Comparison of ENCODE assay signal across 18 cellular contexts in genomic region chr18:54924948-54925347, GRCh38. TPM values are rescaled to one million over a fixed set of nuclear protein-coding genes. Genes with fewer than 3 reads are reported as not detected.
DNase-seq lines count a peak whose midpoint lies in the region; ATAC-seq, FAIRE-seq and TF ChIP-seq lines count a peak whose summit lies in the region.
"Had no signal": no experiment of that assay in that cellular context is flagged by ENCODE, and none has a peak within 500 bp of the region (broad histone marks: within the 10 kb centered on the region; RNA-seq: fewer than 3 reads in every experiment).

No MANE protein-coding gene starts in this region.

- POLR2A ChIA-PET in IMR-90 (lab: Charles Lee; ENCODE audit: unreplicated experiment): no interaction called here

- H2BK5ac ChIP-seq in IMR-90 (ENCODE audit: low read depth, low read length, poor library complexity, severe bottlenecking): no peak overlapping the region

- peaks cover 6% of the 10 kb centered on the region for H3K36me3 ChIP-seq in IMR-90 (ENCODE audit: control insufficient read depth, insufficient read depth, low read length)
- H3K36me3 ChIP-seq in bronchial epithelial cell (ENCODE audit: control insufficient read depth, insufficient read depth, low read length): no peaks in the 10 kb centered on the region

- WGBS in IMR-90 (ENCODE audit: extremely low coverage in 2 of 2, insufficient read length in 1 of 2), 2 experiments: no CpG with 5 or more reads among the region's 1 CpG

- peaks cover 5% of the 10 kb centered on the region for H3K9me3 ChIP-seq in IMR-90 (ENCODE audit: control insufficient read depth, insufficient read depth, low read length)

- H4K5ac ChIP-seq in IMR-90 (ENCODE audit: low read depth, low read length): no peak overlapping the region

- H4K20me1 ChIP-seq in IMR-90 (ENCODE audit: insufficient read depth, low read length): no peaks in the 10 kb centered on the region

- CTCF ChIA-PET in IMR-90 (lab: Yijun Ruan, JAX): no interaction called here

- no peak overlapping the region for H3K56ac ChIP-seq in IMR-90 (ENCODE audit: extremely low read depth, insufficient read depth, low read length)

- no peaks in the 10 kb centered on the region for H3K4me1 Mint-ChIP-seq in CD14-positive monocyte
- H3K4me1 Mint-ChIP-seq: B cell had no signal

- H3K18ac ChIP-seq in IMR-90 (ENCODE audit: low read depth, low read length): no peak overlapping the region; the same call in 1 of the 2 replicates

- H3K27me3 Mint-ChIP-seq in CD14-positive monocyte (ENCODE audit: low read depth in 3 of 3): peaks cover 0 to 5% (median 2%) of the 10 kb centered on the region in 3 donors
- H3K27me3 Mint-ChIP-seq: CD4-positive, alpha-beta T cell had no signal

- FAIRE-seq in bronchial epithelial cell (lab: Jason Lieb, UNC): no peak

- no peak overlapping the region for H3K4ac ChIP-seq in IMR-90 (ENCODE audit: low read depth, low read length)

- no peak overlapping the region for H2AK5ac ChIP-seq in IMR-90 (ENCODE audit: low read depth, low read length)

- in situ Hi-C loops in IMR-90 (cut with MboI; ENCODE audit: low sequenced_read_pairs): loop anchor here (10.0 kb wide), 1 partner anchor 60 kb away; no protein-coding TSS in a partner anchor

- H2BK120ac ChIP-seq in IMR-90 (ENCODE audit: low read depth, low read length): 0 out of 2 replicates have a peak overlapping the region, but pooled peaks have one; percentile 14

- H3K36me3 Mint-ChIP-seq in CD14-positive monocyte: no peaks in the 10 kb centered on the region

- H2BK20ac ChIP-seq in IMR-90 (ENCODE audit: low read depth, low read length): no peak overlapping the region; the same call in 1 of the 2 replicates

- no TSS peak for BruUV-seq in IMR-90 (replicated peaks; lab: Mats Ljungman, UMichigan)

- no peak overlapping the region for H3K9ac ChIP-seq in IMR-90 (ENCODE audit: low read depth, low read length)

- H3K4me1 ChIP-seq in IMR-90 (ENCODE audit: control insufficient read depth, insufficient read depth, low read length) (peaks cover 2% of the 10 kb centered on the region; the same call in 1 of the 2 replicates), foreskin keratinocyte (peaks cover 7% of the 10 kb centered on the region)

- H3K4me2 ChIP-seq in IMR-90 (ENCODE audit: low read depth, low read length): no peak overlapping the region
- H3K4me2 ChIP-seq: GM23338 had no signal

- no peak overlapping the region for H3K4me3 Mint-ChIP-seq in CD14-positive monocyte
- H3K4me3 Mint-ChIP-seq: B cell; CD4-positive, alpha-beta T cell; GM23338 had no signal

- H3K4me3 ChIP-seq in IMR-90 (ENCODE audit: insufficient read depth, low read depth, low read length) (no peak overlapping the region), bronchial epithelial cell (ENCODE audit: low read depth, low read length) (no peak overlapping the region)
- H3K4me3 ChIP-seq: GM23338 had no signal

- H3K23ac ChIP-seq in IMR-90 (ENCODE audit: low read depth, low read length): no peak overlapping the region

- TF ChIP-seq RAD21 in IMR-90 (IDR thresholded peaks at IDR 0.05; ENCODE audit: low read length): no peak

- H2AFZ ChIP-seq in IMR-90 (replicated peaks; ENCODE audit: low read length, poor library complexity): no peak overlapping the region
- H2AFZ ChIP-seq: GM23338 had no signal

- H3K9me1 ChIP-seq in IMR-90 (ENCODE audit: insufficient read depth, low read length): no peaks in the 10 kb centered on the region; the same call in 1 of the 2 replicates

- H2AK9ac ChIP-seq in IMR-90 (replicated peaks; ENCODE audit: low read depth, low read length, poor library complexity): no peak overlapping the region

- DNase-seq in EL (peak; percentile 21), IMR-90 (peak; percentile 51), bronchial epithelial cell (ENCODE audit: low read depth) (peak; percentile 78), foreskin keratinocyte (no peak), CD14-positive monocyte (ENCODE audit: low spot score) (no peak)
- no peak for DNase-seq in activated T-cell treated with anti-CD3 and anti-CD28 coated beads, Interleukin-2, amount 50 U/mL, for 48 hours
- DNase-seq: CD4-positive, alpha-beta T cell; KBM-7; NCI-H1048; NCI-H2081 treated with DMSO at 0.1 percent for 48 hours; NCI-H510A; NCI-H774; PC-3 had no signal

- TF ChIP-seq CTCF in IMR-90 (conservative IDR thresholded peaks at IDR 0.05; ENCODE audit: low read depth, low read length) (no peak), bronchial epithelial cell (IDR thresholded peaks at IDR 0.05; ENCODE audit: insufficient read depth, low read length, severe bottlenecking) (no peak), foreskin keratinocyte (conservative IDR thresholded peaks at IDR 0.05) (no peak), CD14-positive monocyte (IDR thresholded peaks at IDR 0.05) (no peak)

- H3K27me3 ChIP-seq in IMR-90 (ENCODE audit: control insufficient read depth, insufficient read depth, low read length): no peaks in the 10 kb centered on the region
- no peaks in the 10 kb centered on the region for H3K27me3 ChIP-seq in bronchial epithelial cell (ENCODE audit: control insufficient read depth, insufficient read depth, low read length)
- no peaks in the 10 kb centered on the region for H3K27me3 ChIP-seq in foreskin keratinocyte

- dilution Hi-C loops in IMR-90 (cut with HindIII; ENCODE audit: low sequenced_read_pairs, unreplicated experiment): no loop called here

- no peak overlapping the region for H4K91ac ChIP-seq in IMR-90 (ENCODE audit: insufficient read depth, low read depth, low read length)

- H3K79me1 ChIP-seq in IMR-90 (ENCODE audit: low read depth in 1 of 2, low read length in 2 of 2): no peaks in the 10 kb centered on the region

- TF ChIP-seq POLR2A in IMR-90 (IDR thresholded peaks at IDR 0.05; ENCODE audit: low read depth, low read length): no peak

- no peak overlapping the region for H2BK15ac ChIP-seq in IMR-90 (ENCODE audit: low read depth, low read length)

- peaks cover 0 to 1% (median 0%) of the 10 kb centered on the region in 7 donors for H3K9me3 Mint-ChIP-seq in CD14-positive monocyte
- H3K9me3 Mint-ChIP-seq: CD4-positive, alpha-beta T cell; GM23338 had no signal

- ATAC-seq in IMR-90 (ENCODE audit: low read depth) (no peak), foreskin keratinocyte (no peak), GM18520 (IDR thresholded peaks at IDR 0.05; ENCODE audit: unreplicated experiment) (no peak), GM18868 (IDR thresholded peaks at IDR 0.05; ENCODE audit: unreplicated experiment) (no peak)
- ATAC-seq: GM23338, PC-3 had no signal

- intact Hi-C loops in IMR-90 (cut with micrococcal nuclease) (no loop called here), CD14-positive monocyte (cut with micrococcal nuclease) (no loop called here)

- no peak overlapping the region for H3K14ac ChIP-seq in IMR-90 (replicated peaks; ENCODE audit: low read depth, low read length)

- no peak overlapping the region for H3K27ac Mint-ChIP-seq in CD14-positive monocyte
- H3K27ac Mint-ChIP-seq: B cell; CD4-positive, alpha-beta T cell had no signal

- H3K27ac ChIP-seq in IMR-90 (ENCODE audit: insufficient read depth, low read length) (no peak overlapping the region), foreskin keratinocyte (peak overlapping the region; percentile 4)

- H4K8ac ChIP-seq in IMR-90 (ENCODE audit: low read depth in 2 of 2, low read length in 2 of 2): peak overlapping the region in 1 of 2 experiments; percentile 34; a peak in 1 of 4 replicates

TF ChIP-seq in IMR-90, 13 proteins besides CTCF, POLR2A, EP300 and RAD21:
- TF ChIP-seq BHLHE40 (IDR thresholded peaks at IDR 0.05; ENCODE audit: low read depth, low read length): no peak
- no peak for TF ChIP-seq NFE2L2 (IDR thresholded peaks at IDR 0.05; ENCODE audit: low read depth, low read length)
- TF ChIP-seq CEBPB (IDR thresholded peaks at IDR 0.05; ENCODE audit: low read depth, low read length): no peak
- TF ChIP-seq CHD1 (IDR thresholded peaks at IDR 0.05; ENCODE audit: low read depth, low read length): no peak
- no peak for TF ChIP-seq RFX5 (IDR thresholded peaks at IDR 0.05; ENCODE audit: low read depth, low read length)
TF ChIP-seq in IMR-90: peak in this region for 0.

RNA-seq across cellular contexts. Expression of gene CCDC68, which starts 34.3 kb away (rescaled TPM):
- total RNA-seq in IMR-90 (2012; rRNA removed): 0.54 and 1.4 TPM in 2 replicates
- polyA plus RNA-seq in IMR-90 (2012; rRNA removed): 0.46 and 0.55 TPM in 2 replicates
- 0.07 and 0.09 TPM in 2 replicates for polyA plus RNA-seq in IMR-90 (2012; cell fraction: cytosol; rRNA removed)
- 0.09 and 1.7 TPM in 2 replicates for polyA plus RNA-seq in IMR-90 (2012; cell fraction: nucleus; rRNA removed; ENCODE audit: low replicate concordance)
- total RNA-seq in bronchial epithelial cell: 3.5 and 4.2 TPM in 2 replicates
- 3.9 and 4.0 TPM in 2 replicates for total RNA-seq in foreskin keratinocyte
- polyA plus RNA-seq in foreskin keratinocyte: 0.78 and 1.4 TPM in 2 replicates
- polyA plus RNA-seq in CD14-positive monocyte: under 1 TPM in 1 of 2 donors, not detected in 1; 0.09 TPM
- total RNA-seq: CD4-positive, alpha-beta T cell; SK-MEL-5 had no signal

Comparison
In these comparisons a context has a peak if more than half of its experiments do, and no peak if none do; other contexts are left out.
1. DNase-seq: peak in EL (single experiment), IMR-90 (single experiment) and bronchial epithelial cell (single experiment); none in foreskin keratinocyte (0 of 2), activated T-cell treated with anti-CD3 and anti-CD28 coated beads, Interleukin-2, amount 50 U/mL, for 48 hours (0 of 2) and CD14-positive monocyte (single experiment).